Comparison of ENCODE assay signal across 1 cellular context in the genomic region with DNA sequence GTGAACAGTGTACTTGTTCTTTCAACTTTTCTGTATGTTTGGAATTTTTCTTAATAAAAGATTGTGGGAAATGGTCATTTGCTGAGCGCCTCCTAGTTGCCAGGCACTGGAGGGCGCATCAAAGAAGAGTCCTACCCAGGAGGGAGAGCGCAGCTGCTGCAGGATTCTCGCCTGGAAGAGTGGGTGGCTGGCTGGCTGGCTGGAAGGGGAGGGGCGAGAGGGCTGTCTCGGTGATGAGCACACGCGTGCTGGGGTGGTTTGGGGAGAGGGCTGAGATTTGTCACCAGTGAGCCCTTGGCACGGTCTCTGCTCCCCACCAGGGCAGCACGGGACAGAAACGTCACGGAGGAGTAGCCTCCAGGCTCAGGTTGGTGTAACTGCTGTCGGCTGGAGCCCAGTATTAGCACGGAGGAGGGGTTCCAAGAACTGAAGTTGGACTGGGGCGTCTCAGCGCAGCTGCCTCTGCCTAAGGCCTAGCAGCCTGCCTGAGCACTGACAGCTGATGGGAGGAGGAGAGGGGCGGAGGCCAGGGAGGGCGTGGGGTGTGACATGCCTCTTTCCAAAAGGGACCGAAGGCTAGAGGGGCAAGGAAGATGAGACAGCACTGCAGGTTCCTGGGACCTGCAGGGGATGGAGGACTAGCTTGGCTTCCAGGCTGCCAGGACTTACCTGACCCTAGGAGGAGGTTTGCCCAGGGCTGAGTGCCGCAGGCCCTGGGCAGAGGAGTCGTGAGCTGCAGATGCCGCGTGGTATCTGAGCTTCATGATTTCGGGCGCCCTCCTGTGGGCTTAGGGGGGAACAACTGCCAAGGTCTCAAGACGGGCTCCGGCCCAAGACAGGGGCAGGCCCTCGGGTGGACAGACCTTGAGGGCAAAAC.
A peak's percentile ranks its signal among the peaks of the same experiment; 100 is the strongest.
TF ChIP-seq lines count a peak whose summit lies in the region.

No MANE protein-coding gene starts in this region.

TF ChIP-seq in HepG2, 621 proteins besides CTCF, POLR2A, EP300 and RAD21 (continued from another document and continues in another):
- TF ChIP-seq ZNF460 (CRISPR knock-in tag; IDR thresholded peaks at IDR 0.05; ENCODE audit: borderline replicate concordance) (no peak), ZFX (CRISPR knock-in tag; IDR thresholded peaks at IDR 0.05; ENCODE audit: low read depth) (peak; percentile 84), FOXO1 (CRISPR knock-in tag; IDR thresholded peaks at IDR 0.05) (peak; percentile 28; the same call in 1 of the 2 replicates), ZNF441 (CRISPR knock-in tag; IDR thresholded peaks at IDR 0.05; ENCODE audit: borderline replicate concordance) (no peak), NRL (CRISPR knock-in tag; IDR thresholded peaks at IDR 0.05; ENCODE audit: borderline replicate concordance) (peak; percentile 87), XRCC5 (optimal IDR thresholded peaks at IDR 0.05; ENCODE audit: low read length) (peak; percentile 80), CBX5 (CRISPR knock-in tag; IDR thresholded peaks at IDR 0.05; ENCODE audit: borderline replicate concordance) (peak; percentile 81; the same call in 1 of the 2 replicates), MED8 (CRISPR knock-in tag; IDR thresholded peaks at IDR 0.05; ENCODE audit: insufficient replicate concordance) (no peak), JUN (CRISPR knock-in tag; IDR thresholded peaks at IDR 0.05) (0 out of 2 replicates have a peak, but pooled peaks have one; percentile 61), TGIF2 (CRISPR knock-in tag; IDR thresholded peaks at IDR 0.05) (peak; percentile 78; the same call in 1 of the 2 replicates), HNRNPUL1 (IDR thresholded peaks at IDR 0.05; ENCODE audit: low read depth, low read length) (no peak), TAF15 (IDR thresholded peaks at IDR 0.05; ENCODE audit: low read depth, low read length, poor library complexity, severe bottlenecking) (no peak), RXRA (CRISPR knock-in tag; IDR thresholded peaks at IDR 0.05) (peak; percentile 73), KAT2B (IDR thresholded peaks at IDR 0.05; ENCODE audit: borderline replicate concordance, low read depth, low read length) (no peak), GFI1 (CRISPR knock-in tag; IDR thresholded peaks at IDR 0.05; ENCODE audit: borderline replicate concordance) (peak; percentile 57), ZNF101 (CRISPR knock-in tag; IDR thresholded peaks at IDR 0.05; ENCODE audit: borderline replicate concordance, low read depth) (no peak), IKZF4 (CRISPR knock-in tag; IDR thresholded peaks at IDR 0.05; ENCODE audit: borderline replicate concordance, low read depth, not compliant biosample characterization) (no peak), ZNF879 (CRISPR knock-in tag; IDR thresholded peaks at IDR 0.05) (no peak), ZNF296 (CRISPR knock-in tag; conservative IDR thresholded peaks at IDR 0.05) (0 out of 2 replicates have a peak, but pooled peaks have one; percentile 23), GATA4 (IDR thresholded peaks at IDR 0.05; ENCODE audit: borderline replicate concordance, low read depth) (no peak), IRX3 (CRISPR knock-in tag; IDR thresholded peaks at IDR 0.05; ENCODE audit: borderline replicate concordance, low read depth) (no peak; the same call in 1 of the 2 replicates), KDM1A (CRISPR knock-in tag; IDR thresholded peaks at IDR 0.05) (no peak), HMGA1 (CRISPR knock-in tag; conservative IDR thresholded peaks at IDR 0.05) (no peak), SP2 (CRISPR knock-in tag; IDR thresholded peaks at IDR 0.05) (no peak), MZF1 (CRISPR knock-in tag; IDR thresholded peaks at IDR 0.05; ENCODE audit: borderline replicate concordance) (0 out of 2 replicates have a peak, but pooled peaks have one; percentile 24), TCF12 (IDR thresholded peaks at IDR 0.05) (no peak), TCF12 (CRISPR knock-in tag; IDR thresholded peaks at IDR 0.05) (no peak), ZFP90 (CRISPR knock-in tag; IDR thresholded peaks at IDR 0.05; ENCODE audit: borderline replicate concordance) (peak; percentile 78; the same call in 1 of the 2 replicates), MIER3 (CRISPR knock-in tag; IDR thresholded peaks at IDR 0.05; ENCODE audit: borderline replicate concordance) (0 out of 2 replicates have a peak, but pooled peaks have one; percentile 38), ZC3H13 (CRISPR knock-in tag; IDR thresholded peaks at IDR 0.05) (peak; percentile 89), ZNF367 (CRISPR knock-in tag; IDR thresholded peaks at IDR 0.05; ENCODE audit: borderline replicate concordance) (0 out of 2 replicates have a peak, but pooled peaks have one; percentile 29), PAF1 (CRISPR knock-in tag; IDR thresholded peaks at IDR 0.05) (peak; percentile 80; the same call in 1 of the 2 replicates), ZNF572 (CRISPR knock-in tag; IDR thresholded peaks at IDR 0.05) (0 out of 2 replicates have a peak, but pooled peaks have one; percentile 28), ZNF468 (CRISPR knock-in tag; IDR thresholded peaks at IDR 0.05) (no peak), SMAD9 (CRISPR knock-in tag; IDR thresholded peaks at IDR 0.05) (no peak), RBM22 (optimal IDR thresholded peaks at IDR 0.05; ENCODE audit: low read length) (no peak), GTF2F1 (IDR thresholded peaks at IDR 0.05; ENCODE audit: low read length) (no peak), REPIN1 (CRISPR knock-in tag; IDR thresholded peaks at IDR 0.05; ENCODE audit: borderline replicate concordance, low read depth) (peak; percentile 71; the same call in 1 of the 2 replicates), NFKB2 (CRISPR knock-in tag; IDR thresholded peaks at IDR 0.05; ENCODE audit: borderline replicate concordance) (peak; percentile 77; the same call in 1 of the 2 replicates), ERF (CRISPR knock-in tag; IDR thresholded peaks at IDR 0.05) (peak; percentile 88; the same call in 1 of the 2 replicates), ZNF724P (CRISPR knock-in tag; IDR thresholded peaks at IDR 0.05; ENCODE audit: borderline replicate concordance) (0 out of 2 replicates have a peak, but pooled peaks have one; percentile 55), ZZZ3 (CRISPR knock-in tag; IDR thresholded peaks at IDR 0.05; ENCODE audit: borderline replicate concordance) (no peak; the same call in 1 of the 2 replicates), POLR2AphosphoS2 (IDR thresholded peaks at IDR 0.05; ENCODE audit: low read depth, low read length) (no peak; the same call in 1 of the 2 replicates), ZIK1 (CRISPR knock-in tag; IDR thresholded peaks at IDR 0.05; ENCODE audit: borderline replicate concordance, low read depth) (peak; percentile 62; the same call in 1 of the 2 replicates), ISL2 (CRISPR knock-in tag; IDR thresholded peaks at IDR 0.05) (peak; percentile 73; the same call in 1 of the 2 replicates)
- TF ChIP-seq, protein P1, sequence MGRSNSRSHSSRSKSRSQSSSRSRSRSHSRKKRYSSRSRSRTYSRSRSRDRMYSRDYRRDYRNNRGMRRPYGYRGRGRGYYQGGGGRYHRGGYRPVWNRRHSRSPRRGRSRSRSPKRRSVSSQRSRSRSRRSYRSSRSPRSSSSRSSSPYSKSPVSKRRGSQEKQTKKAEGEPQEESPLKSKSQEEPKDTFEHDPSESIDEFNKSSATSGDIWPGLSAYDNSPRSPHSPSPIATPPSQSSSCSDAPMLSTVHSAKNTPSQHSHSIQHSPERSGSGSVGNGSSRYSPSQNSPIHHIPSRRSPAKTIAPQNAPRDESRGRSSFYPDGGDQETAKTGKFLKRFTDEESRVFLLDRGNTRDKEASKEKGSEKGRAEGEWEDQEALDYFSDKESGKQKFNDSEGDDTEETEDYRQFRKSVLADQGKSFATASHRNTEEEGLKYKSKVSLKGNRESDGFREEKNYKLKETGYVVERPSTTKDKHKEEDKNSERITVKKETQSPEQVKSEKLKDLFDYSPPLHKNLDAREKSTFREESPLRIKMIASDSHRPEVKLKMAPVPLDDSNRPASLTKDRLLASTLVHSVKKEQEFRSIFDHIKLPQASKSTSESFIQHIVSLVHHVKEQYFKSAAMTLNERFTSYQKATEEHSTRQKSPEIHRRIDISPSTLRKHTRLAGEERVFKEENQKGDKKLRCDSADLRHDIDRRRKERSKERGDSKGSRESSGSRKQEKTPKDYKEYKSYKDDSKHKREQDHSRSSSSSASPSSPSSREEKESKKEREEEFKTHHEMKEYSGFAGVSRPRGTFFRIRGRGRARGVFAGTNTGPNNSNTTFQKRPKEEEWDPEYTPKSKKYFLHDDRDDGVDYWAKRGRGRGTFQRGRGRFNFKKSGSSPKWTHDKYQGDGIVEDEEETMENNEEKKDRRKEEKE (IDR thresholded peaks at IDR 0.05) = no peak
- TF ChIP-seq, protein P2, sequence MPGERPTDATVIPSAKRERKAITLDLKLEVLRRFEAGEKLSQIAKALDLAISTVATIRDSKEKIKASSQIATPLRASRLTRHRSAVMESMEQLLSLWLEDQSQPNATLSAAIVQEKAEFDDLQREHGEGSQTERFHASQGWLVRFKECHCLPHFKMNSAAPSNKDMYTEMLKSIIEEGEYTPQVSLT (CRISPR knock-in tag; IDR thresholded peaks at IDR 0.05; ENCODE audit: borderline replicate concordance, low read depth) = no peak
- TF ChIP-seq, protein P3, sequence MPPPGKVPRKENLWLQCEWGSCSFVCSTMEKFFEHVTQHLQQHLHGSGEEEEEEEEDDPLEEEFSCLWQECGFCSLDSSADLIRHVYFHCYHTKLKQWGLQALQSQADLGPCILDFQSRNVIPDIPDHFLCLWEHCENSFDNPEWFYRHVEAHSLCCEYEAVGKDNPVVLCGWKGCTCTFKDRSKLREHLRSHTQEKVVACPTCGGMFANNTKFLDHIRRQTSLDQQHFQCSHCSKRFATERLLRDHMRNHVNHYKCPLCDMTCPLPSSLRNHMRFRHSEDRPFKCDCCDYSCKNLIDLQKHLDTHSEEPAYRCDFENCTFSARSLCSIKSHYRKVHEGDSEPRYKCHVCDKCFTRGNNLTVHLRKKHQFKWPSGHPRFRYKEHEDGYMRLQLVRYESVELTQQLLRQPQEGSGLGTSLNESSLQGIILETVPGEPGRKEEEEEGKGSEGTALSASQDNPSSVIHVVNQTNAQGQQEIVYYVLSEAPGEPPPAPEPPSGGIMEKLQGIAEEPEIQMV (CRISPR knock-in tag; IDR thresholded peaks at IDR 0.05; ENCODE audit: low read depth) = no peak; the same call in 1 of the 2 replicates
- TF ChIP-seq, protein P4, sequence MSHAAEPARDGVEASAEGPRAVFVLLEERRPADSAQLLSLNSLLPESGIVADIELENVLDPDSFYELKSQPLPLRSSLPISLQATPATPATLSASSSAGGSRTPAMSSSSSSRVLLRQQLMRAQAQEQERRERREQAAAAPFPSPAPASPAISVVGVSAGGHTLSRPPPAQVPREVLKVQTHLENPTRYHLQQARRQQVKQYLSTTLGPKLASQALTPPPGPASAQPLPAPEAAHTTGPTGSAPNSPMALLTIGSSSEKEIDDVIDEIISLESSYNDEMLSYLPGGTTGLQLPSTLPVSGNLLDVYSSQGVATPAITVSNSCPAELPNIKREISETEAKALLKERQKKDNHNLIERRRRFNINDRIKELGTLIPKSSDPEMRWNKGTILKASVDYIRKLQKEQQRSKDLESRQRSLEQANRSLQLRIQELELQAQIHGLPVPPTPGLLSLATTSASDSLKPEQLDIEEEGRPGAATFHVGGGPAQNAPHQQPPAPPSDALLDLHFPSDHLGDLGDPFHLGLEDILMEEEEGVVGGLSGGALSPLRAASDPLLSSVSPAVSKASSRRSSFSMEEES (CRISPR knock-in tag; IDR thresholded peaks at IDR 0.05) = peak; percentile 48; the same call in 1 of the 2 replicates
- TF ChIP-seq, protein P5, sequence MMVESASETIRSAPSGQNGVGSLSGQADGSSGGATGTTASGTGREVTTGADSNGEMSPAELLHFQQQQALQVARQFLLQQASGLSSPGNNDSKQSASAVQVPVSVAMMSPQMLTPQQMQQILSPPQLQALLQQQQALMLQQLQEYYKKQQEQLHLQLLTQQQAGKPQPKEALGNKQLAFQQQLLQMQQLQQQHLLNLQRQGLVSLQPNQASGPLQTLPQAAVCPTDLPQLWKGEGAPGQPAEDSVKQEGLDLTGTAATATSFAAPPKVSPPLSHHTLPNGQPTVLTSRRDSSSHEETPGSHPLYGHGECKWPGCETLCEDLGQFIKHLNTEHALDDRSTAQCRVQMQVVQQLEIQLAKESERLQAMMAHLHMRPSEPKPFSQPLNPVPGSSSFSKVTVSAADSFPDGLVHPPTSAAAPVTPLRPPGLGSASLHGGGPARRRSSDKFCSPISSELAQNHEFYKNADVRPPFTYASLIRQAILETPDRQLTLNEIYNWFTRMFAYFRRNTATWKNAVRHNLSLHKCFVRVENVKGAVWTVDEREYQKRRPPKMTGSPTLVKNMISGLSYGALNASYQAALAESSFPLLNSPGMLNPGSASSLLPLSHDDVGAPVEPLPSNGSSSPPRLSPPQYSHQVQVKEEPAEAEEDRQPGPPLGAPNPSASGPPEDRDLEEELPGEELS (CRISPR knock-in tag; IDR thresholded peaks at IDR 0.05) = peak; percentile 60; the same call in 1 of the 2 replicates
- TF ChIP-seq, protein P6, sequence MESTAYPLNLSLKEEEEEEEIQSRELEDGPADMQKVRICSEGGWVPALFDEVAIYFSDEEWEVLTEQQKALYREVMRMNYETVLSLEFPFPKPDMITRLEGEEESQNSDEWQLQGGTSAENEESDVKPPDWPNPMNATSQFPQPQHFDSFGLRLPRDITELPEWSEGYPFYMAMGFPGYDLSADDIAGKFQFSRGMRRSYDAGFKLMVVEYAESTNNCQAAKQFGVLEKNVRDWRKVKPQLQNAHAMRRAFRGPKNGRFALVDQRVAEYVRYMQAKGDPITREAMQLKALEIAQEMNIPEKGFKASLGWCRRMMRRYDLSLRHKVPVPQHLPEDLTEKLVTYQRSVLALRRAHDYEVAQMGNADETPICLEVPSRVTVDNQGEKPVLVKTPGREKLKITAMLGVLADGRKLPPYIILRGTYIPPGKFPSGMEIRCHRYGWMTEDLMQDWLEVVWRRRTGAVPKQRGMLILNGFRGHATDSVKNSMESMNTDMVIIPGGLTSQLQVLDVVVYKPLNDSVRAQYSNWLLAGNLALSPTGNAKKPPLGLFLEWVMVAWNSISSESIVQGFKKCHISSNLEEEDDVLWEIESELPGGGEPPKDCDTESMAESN (CRISPR knock-in tag; conservative IDR thresholded peaks at IDR 0.05) = peak; percentile 83; the same call in 1 of the 2 replicates
- TF ChIP-seq, protein P7, sequence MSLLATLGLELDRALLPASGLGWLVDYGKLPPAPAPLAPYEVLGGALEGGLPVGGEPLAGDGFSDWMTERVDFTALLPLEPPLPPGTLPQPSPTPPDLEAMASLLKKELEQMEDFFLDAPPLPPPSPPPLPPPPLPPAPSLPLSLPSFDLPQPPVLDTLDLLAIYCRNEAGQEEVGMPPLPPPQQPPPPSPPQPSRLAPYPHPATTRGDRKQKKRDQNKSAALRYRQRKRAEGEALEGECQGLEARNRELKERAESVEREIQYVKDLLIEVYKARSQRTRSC (CRISPR knock-in tag; IDR thresholded peaks at IDR 0.05; ENCODE audit: low read depth) = 0 out of 2 replicates have a peak, but pooled peaks have one; percentile 13
- TF ChIP-seq, protein P8, sequence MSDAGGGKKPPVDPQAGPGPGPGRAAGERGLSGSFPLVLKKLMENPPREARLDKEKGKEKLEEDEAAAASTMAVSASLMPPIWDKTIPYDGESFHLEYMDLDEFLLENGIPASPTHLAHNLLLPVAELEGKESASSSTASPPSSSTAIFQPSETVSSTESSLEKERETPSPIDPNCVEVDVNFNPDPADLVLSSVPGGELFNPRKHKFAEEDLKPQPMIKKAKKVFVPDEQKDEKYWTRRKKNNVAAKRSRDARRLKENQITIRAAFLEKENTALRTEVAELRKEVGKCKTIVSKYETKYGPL (CRISPR knock-in tag; IDR thresholded peaks at IDR 0.05) = no peak
